ENCODE assay signal across 13 cellular contexts in genomic region chr12:70627677-70628076, GRCh38. TPM values are rescaled to one million over a fixed set of nuclear protein-coding genes. Genes with fewer than 3 reads are reported as not detected.
"Had no signal": no experiment of that assay in that cellular context is flagged by ENCODE, and none has a peak within 500 bp of the region (broad histone marks: within the 10 kb centered on the region; RNA-seq: fewer than 3 reads in every experiment).

No MANE protein-coding gene starts in this region.

- H3K27ac Mint-ChIP-seq: activated naive CD8-positive, alpha-beta T cell; immature natural killer cell; memory B cell; nephron progenitor cell; T-helper 2 cell treated with Interferon-gamma antibody and Interleukin-4, amounts not matched to agents 5 μg/mL and 100 μg/mL, for 36 hours had no signal

- H3K4me1 ChIP-seq: gastroesophageal sphincter had no signal

- ATAC-seq: gastroesophageal sphincter had no signal

- H3K36me3 Mint-ChIP-seq: activated naive CD8-positive, alpha-beta T cell; memory B cell had no signal

- H3K36me3 ChIP-seq: gastroesophageal sphincter, thyroid gland had no signal

- H3K9me3 ChIP-seq: gastroesophageal sphincter, thyroid gland had no signal

- H3K4me1 Mint-ChIP-seq: immature natural killer cell, nephron progenitor cell had no signal

- H3K27ac ChIP-seq: gastroesophageal sphincter, skin epidermis had no signal

- DNase-seq: activated CD4-positive, alpha-beta T cell treated with anti-CD3 and anti-CD28 coated beads, Interleukin-2, amount 50 U/mL, for 1 hour; anterior cingulate cortex; immature natural killer cell; nephron progenitor cell; SW 1271; thyroid gland had no signal

- H3K9me3 Mint-ChIP-seq: immature natural killer cell; T-helper 2 cell treated with Interferon-gamma antibody and Interleukin-4, amounts not matched to agents 5 μg/mL and 100 μg/mL, for 36 hours had no signal

- H3K4me3 Mint-ChIP-seq: activated naive CD8-positive, alpha-beta T cell; immature natural killer cell; memory B cell; nephron progenitor cell; T-helper 2 cell treated with Interferon-gamma antibody and Interleukin-4, amounts not matched to agents 5 μg/mL and 100 μg/mL, for 36 hours had no signal

- H3K27me3 ChIP-seq: gastroesophageal sphincter, thyroid gland had no signal

- FAIRE-seq: bronchial epithelial cell had no signal

- H3K4me3 ChIP-seq: skin epidermis, thyroid gland had no signal

RNA-seq across cellular contexts. Expression of gene PTPRB, which starts 9.6 kb away (rescaled TPM):
- total RNA-seq: activated CD8-positive, alpha-beta memory T cell treated with anti-CD3 and anti-CD28 coated beads for 36 hours had no signal
